In genomic region chr3:57796261-57796660, GRCh38 we compare ENCODE assay signal across 17 cellular contexts. TPM values are rescaled to one million over a fixed set of nuclear protein-coding genes. Genes with fewer than 3 reads are reported as not detected.
DNase-seq lines count a peak whose midpoint lies in the region; ATAC-seq, FAIRE-seq and TF ChIP-seq lines count a peak whose summit lies in the region.
"Had no signal": no experiment of that assay in that cellular context is flagged by ENCODE, and none has a peak within 500 bp of the region (broad histone marks: within the 10 kb centered on the region; RNA-seq: fewer than 3 reads in every experiment).

No MANE protein-coding gene starts in this region.

- H2BK15ac ChIP-seq in mesenchymal stem cell (ENCODE audit: low read depth, poor library complexity, severe bottlenecking), result no peak overlapping the region

- H3K4me3 Mint-ChIP-seq in Caco-2 (ENCODE audit: unreplicated experiment), result no peak overlapping the region
- H3K4me3 Mint-ChIP-seq in WTC11, result no peak overlapping the region
- H3K4me3 Mint-ChIP-seq in CD4-positive, alpha-beta memory T cell, result no peak overlapping the region
- H3K4me3 Mint-ChIP-seq: activated CD4-positive, alpha-beta T cell treated with anti-CD3 and anti-CD28 coated beads, Interleukin-2, amount 10 ng/mL, durations not matched to agents 7 days and 5 days; activated naive CD8-positive, alpha-beta T cell had no signal

- H3K4me1 ChIP-seq in Caco-2, result peaks cover 39% of the 10 kb centered on the region
- H3K4me1 ChIP-seq in mesenchymal stem cell (ENCODE audit: control insufficient read depth, insufficient read depth, low read depth, low read length), result peaks cover under 1% of the 10 kb centered on the region
- no peaks in the 10 kb centered on the region for H3K4me1 ChIP-seq in CD4-positive, alpha-beta memory T cell (ENCODE audit: insufficient read depth, low read length)
- no peaks in the 10 kb centered on the region for H3K4me1 ChIP-seq in lower lobe of right lung

- no peak overlapping the region for H3K4ac ChIP-seq in mesenchymal stem cell (ENCODE audit: low read depth in 1 of 2, low read length in 2 of 2)

- POLR2A ChIA-PET in Caco-2 (lab: Charles Lee), result no interaction called here
- POLR2A ChIA-PET in WTC11 (lab: Charles Lee), result no interaction called here
- POLR2A ChIA-PET in CD4-positive, alpha-beta memory T cell (lab: Charles Lee; ENCODE audit: partially characterized antibody), result no interaction called here

- H3K27me3 ChIP-seq in Caco-2 (replicated peaks; ENCODE audit: control insufficient read depth, insufficient read depth, low read length) (no peaks in the 10 kb centered on the region), mesenchymal stem cell (ENCODE audit: control insufficient read depth in 1 of 2, insufficient read depth in 1 of 2, low read length in 2 of 2) (no peaks in the 10 kb centered on the region), lower lobe of right lung (ENCODE audit: low read depth) (no peaks in the 10 kb centered on the region)
- H3K27me3 ChIP-seq in CD4-positive, alpha-beta memory T cell (ENCODE audit: insufficient read depth, low read length), result no peaks in the 10 kb centered on the region
- H3K27me3 ChIP-seq: brain microvascular endothelial cell, heart right ventricle had no signal

- H3K27ac ChIP-seq in mesenchymal stem cell (ENCODE audit: low read length, poor library complexity, severe bottlenecking), result no peak overlapping the region
- H3K27ac ChIP-seq in CD4-positive, alpha-beta memory T cell (ENCODE audit: low read depth, low read length), result no peak overlapping the region
- no peak overlapping the region for H3K27ac ChIP-seq in lower lobe of right lung
- H3K27ac ChIP-seq: brain microvascular endothelial cell, heart right ventricle, skin epidermis had no signal

- peak overlapping the region; percentile 60 for H4K8ac ChIP-seq in mesenchymal stem cell (ENCODE audit: low read length)

- BruUV-seq in Caco-2 (replicated peaks; lab: Mats Ljungman, UMichigan), result no TSS peak

- no peak overlapping the region for H4K91ac ChIP-seq in mesenchymal stem cell (ENCODE audit: low read length)

- no peak overlapping the region for H2AFZ ChIP-seq in mesenchymal stem cell (ENCODE audit: low read depth, low read length)

- H3K9me3 Mint-ChIP-seq in Caco-2 (ENCODE audit: unreplicated experiment) (no peaks in the 10 kb centered on the region), WTC11 (no peaks in the 10 kb centered on the region)
- H3K9me3 Mint-ChIP-seq in CD4-positive, alpha-beta memory T cell, result no peaks in the 10 kb centered on the region
- H3K9me3 Mint-ChIP-seq: activated CD4-positive, alpha-beta T cell treated with anti-CD3 and anti-CD28 coated beads, Interleukin-2, amount 10 ng/mL, durations not matched to agents 7 days and 5 days had no signal

- no peaks in the 10 kb centered on the region for H3K36me3 ChIP-seq in Caco-2 (ENCODE audit: control insufficient read depth, insufficient read depth, low read length)
- H3K36me3 ChIP-seq in mesenchymal stem cell (ENCODE audit: control insufficient read depth in 1 of 2, insufficient read depth in 2 of 2, low read depth in 1 of 2, low read length in 2 of 2), result no peaks in the 10 kb centered on the region
- H3K36me3 ChIP-seq in CD4-positive, alpha-beta memory T cell (ENCODE audit: insufficient read depth, low read length), result no peaks in the 10 kb centered on the region
- no peaks in the 10 kb centered on the region for H3K36me3 ChIP-seq in lower lobe of right lung
- H3K36me3 ChIP-seq: brain microvascular endothelial cell, heart right ventricle had no signal

- H3K27me3 Mint-ChIP-seq in Caco-2 (ENCODE audit: insufficient read depth, unreplicated experiment) (no peaks in the 10 kb centered on the region), WTC11 (ENCODE audit: low read depth) (no peaks in the 10 kb centered on the region)
- no peaks in the 10 kb centered on the region for H3K27me3 Mint-ChIP-seq in CD4-positive, alpha-beta memory T cell
- H3K27me3 Mint-ChIP-seq: activated CD4-positive, alpha-beta T cell treated with anti-CD3 and anti-CD28 coated beads, Interleukin-2, amount 10 ng/mL, durations not matched to agents 7 days and 5 days; activated naive CD8-positive, alpha-beta T cell had no signal

- no peak overlapping the region for H3K4me2 ChIP-seq in mesenchymal stem cell (ENCODE audit: low read length, poor library complexity, severe bottlenecking)

- TF ChIP-seq CTCF in Caco-2 (IDR thresholded peaks at IDR 0.05; ENCODE audit: insufficient read depth in 1 of 2, low read depth in 1 of 2, low read length in 1 of 2, severe bottlenecking in 1 of 2, unreplicated experiment in 1 of 2), result no peak
- TF ChIP-seq CTCF in WTC11 (IDR thresholded peaks at IDR 0.05), result no peak
- no peak for TF ChIP-seq CTCF in lower lobe of right lung (IDR thresholded peaks at IDR 0.05)

- H3K23ac ChIP-seq in mesenchymal stem cell (ENCODE audit: low read length in 2 of 2), result no peak overlapping the region

- H3K4me1 Mint-ChIP-seq in Caco-2 (ENCODE audit: low read depth, unreplicated experiment) (peaks cover 35% of the 10 kb centered on the region), WTC11 (peaks cover 11% of the 10 kb centered on the region)
- H3K4me1 Mint-ChIP-seq in CD4-positive, alpha-beta memory T cell, result peaks cover 27 to 54% (median 35%) of the 10 kb centered on the region in 4 donors

- ATAC-seq in WTC11 (no peak), GM21786 (IDR thresholded peaks at IDR 0.05; ENCODE audit: unreplicated experiment) (no peak), lower lobe of right lung (no peak)

- intact Hi-C loops in Caco-2 (cut with micrococcal nuclease; ENCODE audit: unreplicated experiment), result no loop called here
- intact Hi-C loops in CD4-positive, alpha-beta memory T cell (cut with micrococcal nuclease), result no loop called here
- intact Hi-C loops in lower lobe of right lung (cut with DNase I), result no loop called here

- H3K4me3 ChIP-seq in Caco-2 (ENCODE audit: low read depth, low read length), result no peak overlapping the region
- no peak overlapping the region for H3K4me3 ChIP-seq in mesenchymal stem cell (ENCODE audit: insufficient read depth in 1 of 2, low read depth in 1 of 2, low read length in 2 of 2)
- no peak overlapping the region for H3K4me3 ChIP-seq in CD4-positive, alpha-beta memory T cell (ENCODE audit: low read length in 2 of 2)
- no peak overlapping the region for H3K4me3 ChIP-seq in lower lobe of right lung
- H3K4me3 ChIP-seq: heart right ventricle, skin epidermis had no signal

- no peak overlapping the region for H3K14ac ChIP-seq in mesenchymal stem cell (ENCODE audit: low read length in 2 of 2)

- peak; percentile 97 for FAIRE-seq in H54 (lab: Jason Lieb, UNC)
- FAIRE-seq: kidney had no signal

- H3K9me3 ChIP-seq in Caco-2, result no peaks in the 10 kb centered on the region; the same call in 1 of the 2 replicates
- H3K9me3 ChIP-seq in mesenchymal stem cell (ENCODE audit: control insufficient read depth, low read length), result no peaks in the 10 kb centered on the region
- no peaks in the 10 kb centered on the region for H3K9me3 ChIP-seq in CD4-positive, alpha-beta memory T cell (ENCODE audit: control insufficient read depth in 1 of 2, low read length in 2 of 2)
- no peaks in the 10 kb centered on the region for H3K9me3 ChIP-seq in lower lobe of right lung
- H3K9me3 ChIP-seq: heart right ventricle had no signal

- H2BK5ac ChIP-seq in mesenchymal stem cell (ENCODE audit: low read depth, low read length, poor library complexity, severe bottlenecking), result no peak overlapping the region

- H3K79me1 ChIP-seq in mesenchymal stem cell (replicated peaks; ENCODE audit: low read length, poor library complexity, severe bottlenecking), result peaks cover 10% of the 10 kb centered on the region

- no peak overlapping the region for H2BK12ac ChIP-seq in mesenchymal stem cell (ENCODE audit: low read length in 2 of 2)

- H2BK120ac ChIP-seq in mesenchymal stem cell (ENCODE audit: low read depth, low read length), result no peak overlapping the region

- H2AK5ac ChIP-seq in mesenchymal stem cell (ENCODE audit: low read length, severe bottlenecking), result no peak overlapping the region

- peak overlapping the region in 1 of 2 experiments; percentile 62 for H3K18ac ChIP-seq in mesenchymal stem cell (ENCODE audit: low read depth in 1 of 2, low read length in 2 of 2)

- WGBS in mesenchymal stem cell, result 20% methylated on average over 2 of the region's 4 CpGs

- H3K36me3 Mint-ChIP-seq in Caco-2 (ENCODE audit: insufficient read depth, unreplicated experiment) (peaks cover 22% of the 10 kb centered on the region), WTC11 (no peaks in the 10 kb centered on the region)
- H3K36me3 Mint-ChIP-seq in CD4-positive, alpha-beta memory T cell, result no peaks in the 10 kb centered on the region

- H3K9ac ChIP-seq in mesenchymal stem cell (ENCODE audit: low read length), result no peak overlapping the region

- CTCF ChIA-PET in Caco-2 (lab: Charles Lee), result no interaction called here
- CTCF ChIA-PET in WTC11 (lab: Charles Lee), result no interaction called here
- CTCF ChIA-PET in CD4-positive, alpha-beta memory T cell (lab: Charles Lee; ENCODE audit: partially characterized antibody), result interaction anchor here (0.7 to 1.3 kb wide), 2 partner anchors 11 to 30 kb away, joined by 3 to 4 read pairs; no protein-coding TSS in a partner anchor

- TF ChIP-seq POLR2A in H54 (IDR thresholded peaks at IDR 0.05; ENCODE audit: low read depth, low read length), result no peak

- no peak for DNase-seq in Caco-2
- no peak for DNase-seq in H54 (ENCODE audit: insufficient read length, low spot score)
- DNase-seq in WTC11 (ENCODE audit: low spot score), result no peak
- peak; percentile 31 for DNase-seq in mesenchymal stem cell
- no peak for DNase-seq in CD4-positive, alpha-beta memory T cell
- no peak for DNase-seq in NCI-H446 (lab: John Stamatoyannopoulos, UW)
- no peak for DNase-seq in lower lobe of right lung
- DNase-seq: activated CD4-positive, alpha-beta T cell treated with anti-CD3 and anti-CD28 coated beads, Interleukin-2, amount 10 ng/mL, durations not matched to agents 7 days and 5 days; brain microvascular endothelial cell; DND-41; heart right ventricle; kidney; NCI-H1694; stimulated activated CD4-positive, alpha-beta T cell treated with anti-CD3 and anti-CD28 coated beads, Interleukin-4, amount 100 ng/mL, for 4 hours had no signal

- H3K27ac Mint-ChIP-seq in Caco-2 (ENCODE audit: unreplicated experiment) (peak overlapping the region; percentile 21), WTC11 (peak overlapping the region; percentile 20; the same call in 1 of the 2 replicates)
- H3K27ac Mint-ChIP-seq in CD4-positive, alpha-beta memory T cell, result peak overlapping the region in 1 of 7 donors; percentile 53
- H3K27ac Mint-ChIP-seq: activated CD4-positive, alpha-beta T cell treated with anti-CD3 and anti-CD28 coated beads, Interleukin-2, amount 10 ng/mL, durations not matched to agents 7 days and 5 days; activated naive CD8-positive, alpha-beta T cell had no signal

TF ChIP-seq in WTC11, 78 proteins besides CTCF, POLR2A, EP300 and RAD21 (continues in another document):
- TF ChIP-seq NFE2L1 (CRISPR knock-in tag; IDR thresholded peaks at IDR 0.05) (no peak), ZNF416 (CRISPR knock-in tag; IDR thresholded peaks at IDR 0.05) (no peak), ZNF317 (CRISPR knock-in tag; IDR thresholded peaks at IDR 0.05; ENCODE audit: borderline replicate concordance, low read depth) (no peak)

RNA-seq across cellular contexts. Expression of gene SLMAP, which starts 40.2 kb away (rescaled TPM):
- total RNA-seq in Caco-2 (2022), result 126 and 136 TPM in 2 replicates
- total RNA-seq in WTC11 (2021), result 75.5 to 79.5 TPM (median 78.3 TPM) in 3 replicates
- polyA plus RNA-seq in mesenchymal stem cell (2013, experiment 1 of 2), result 29.6 TPM
- 29.2 TPM for polyA plus RNA-seq in mesenchymal stem cell (2013, experiment 2 of 2)
- total RNA-seq in CD4-positive, alpha-beta memory T cell, result 10 to 100 TPM; 58.6 to 69.0 TPM
- polyA plus RNA-seq in CD4-positive, alpha-beta memory T cell, result 10 to 100 TPM; 17.5 to 27.4 TPM
- total RNA-seq in lower lobe of right lung, result 66.3 TPM
